ENCODE assay signal across 1 cellular context in genomic region chr16:89584768-89585549, GRCh38.
TF ChIP-seq lines count a peak whose summit lies in the region.

No MANE protein-coding gene starts in this region.

TF ChIP-seq in HCT116, 20 proteins besides CTCF, POLR2A, EP300 and RAD21:
- TF ChIP-seq EZH2phosphoT487 (IDR thresholded peaks at IDR 0.05; ENCODE audit: borderline replicate concordance), result no peak
- no peak for TF ChIP-seq EGR1 (IDR thresholded peaks at IDR 0.05; ENCODE audit: low read depth)
- TF ChIP-seq ZNF274 (IDR thresholded peaks at IDR 0.05; ENCODE audit: low read depth, low read length), result no peak
- no peak for TF ChIP-seq ZBTB33 (IDR thresholded peaks at IDR 0.05; ENCODE audit: extremely low read depth, insufficient replicate concordance, low read length)
- no peak for TF ChIP-seq CEBPB (IDR thresholded peaks at IDR 0.05; ENCODE audit: low read depth)
- no peak for TF ChIP-seq SIN3A (IDR thresholded peaks at IDR 0.05; ENCODE audit: low read depth)
- TF ChIP-seq, protein P1, sequence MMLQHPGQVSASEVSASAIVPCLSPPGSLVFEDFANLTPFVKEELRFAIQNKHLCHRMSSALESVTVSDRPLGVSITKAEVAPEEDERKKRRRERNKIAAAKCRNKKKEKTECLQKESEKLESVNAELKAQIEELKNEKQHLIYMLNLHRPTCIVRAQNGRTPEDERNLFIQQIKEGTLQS (IDR thresholded peaks at IDR 0.05), result no peak
- TF ChIP-seq YY1 (IDR thresholded peaks at IDR 0.05; ENCODE audit: extremely low read depth, insufficient replicate concordance, low read depth, low read length), result no peak
- TF ChIP-seq JUND (IDR thresholded peaks at IDR 0.05), result no peak
- TF ChIP-seq, protein P2, sequence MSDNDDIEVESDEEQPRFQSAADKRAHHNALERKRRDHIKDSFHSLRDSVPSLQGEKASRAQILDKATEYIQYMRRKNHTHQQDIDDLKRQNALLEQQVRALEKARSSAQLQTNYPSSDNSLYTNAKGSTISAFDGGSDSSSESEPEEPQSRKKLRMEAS (IDR thresholded peaks at IDR 0.05), result no peak
- no peak for TF ChIP-seq REST (IDR thresholded peaks at IDR 0.05; ENCODE audit: low read depth)
- no peak for TF ChIP-seq ELF1 (IDR thresholded peaks at IDR 0.05; ENCODE audit: borderline replicate concordance, low read depth)
- no peak for TF ChIP-seq SRF (IDR thresholded peaks at IDR 0.05; ENCODE audit: low read depth)
- TF ChIP-seq ZFX (IDR thresholded peaks at IDR 0.05), result no peak
- TF ChIP-seq FOSL1 (IDR thresholded peaks at IDR 0.05; ENCODE audit: low read depth), result no peak
- TF ChIP-seq TCF7L2 (IDR thresholded peaks at IDR 0.05; ENCODE audit: borderline replicate concordance, extremely low read depth, insufficient read depth, insufficient read length), result no peak
